ENCODE assay signal across 27 cellular contexts in genomic region chr20:52921300-52921699, GRCh38. TPM values are rescaled to one million over a fixed set of nuclear protein-coding genes. Genes with fewer than 3 reads are reported as not detected.
DNase-seq lines count a peak whose midpoint lies in the region; ATAC-seq, FAIRE-seq and TF ChIP-seq lines count a peak whose summit lies in the region.
"Had no signal": no experiment of that assay in that cellular context is flagged by ENCODE, and none has a peak within 500 bp of the region (broad histone marks: within the 10 kb centered on the region; RNA-seq: fewer than 3 reads in every experiment).

No MANE protein-coding gene starts in this region.

- H3K4me3 ChIP-seq in HepG2 (replicated peaks in 1 of 3; ENCODE audit: insufficient read depth in 1 of 3, low read depth in 2 of 3, low read length in 3 of 3) (no peak overlapping the region), right lobe of liver (no peak overlapping the region), K562 (no peak overlapping the region)
- H3K4me3 ChIP-seq: BLaER1 had no signal

- intact Hi-C loops in HepG2 (cut with micrococcal nuclease; ENCODE audit: unreplicated experiment) (no loop called here), right lobe of liver (cut with DNase I) (no loop called here), K562 (cut with micrococcal nuclease) (no loop called here)

- no peak overlapping the region for H2AFZ ChIP-seq in HepG2 (ENCODE audit: low read length)
- H2AFZ ChIP-seq in K562 (ENCODE audit: low read depth, low read length), result no peak overlapping the region

- POLR2A ChIA-PET in HepG2 (lab: Yijun Ruan, JAX), result no interaction called here
- POLR2A ChIA-PET in K562 (lab: Yijun Ruan, JAX), result no interaction called here

- no peak overlapping the region for H3K4me2 ChIP-seq in HepG2 (ENCODE audit: low read depth, low read length)
- no peak overlapping the region for H3K4me2 ChIP-seq in K562 (ENCODE audit: insufficient read depth, low read length)
- H3K4me2 ChIP-seq: BLaER1 had no signal

- peak overlapping the region; percentile 78 for H3K27ac Mint-ChIP-seq in progenitor cell of endocrine pancreas
- H3K27ac Mint-ChIP-seq: B cell; CD4-positive, CD25-positive, alpha-beta regulatory T cell; CD8-positive, alpha-beta T cell had no signal

- no peak for DNase-seq in HepG2 (ENCODE audit: low spot score)
- no peak for DNase-seq in right lobe of liver
- DNase-seq in K562 (ENCODE audit: extremely low read depth in 1 of 4, low spot score in 3 of 4), result no peak
- no peak for DNase-seq in progenitor cell of endocrine pancreas (ENCODE audit: low spot score, unreplicated experiment)
- no peak for DNase-seq in DMS114 treated with DMSO at 0.1 percent for 48 hours (lab: John Stamatoyannopoulos, UW; ENCODE audit: unreplicated experiment)
- no peak for DNase-seq in urothelium cell line (ENCODE audit: low spot score)
- DNase-seq: Caco-2; CD4-positive, CD25-positive, alpha-beta regulatory T cell; CD8-positive, alpha-beta T cell; DMS 273 treated with DMSO at 0.1 percent for 48 hours; DMS53; DMS79 treated with DMSO at 0.1 percent for 48 hours; GF-D8; H7; HCEC 1CT had no signal

- H3K9ac ChIP-seq in HepG2 (ENCODE audit: insufficient read depth, low read depth, low read length), result no peak overlapping the region
- H3K9ac ChIP-seq in K562 (ENCODE audit: insufficient read depth in 1 of 2, low read depth in 2 of 2, low read length in 2 of 2), result no peak overlapping the region
- H3K9ac ChIP-seq: BLaER1 had no signal

- H3K27ac ChIP-seq in HepG2 (ENCODE audit: extremely low read length, insufficient read depth, low read length) (no peak overlapping the region), right lobe of liver (no peak overlapping the region), K562 (ENCODE audit: extremely low read depth, low read depth, low read length) (no peak overlapping the region)
- H3K27ac ChIP-seq: 22Rv1, BLaER1, C4-2B had no signal

- WGBS in HepG2 (ENCODE audit: low lambda C conversion rate), result 78% methylated on average over 8 of the region's 8 CpGs
- WGBS in right lobe of liver (ENCODE audit: insufficient coverage, low coverage, low lambda C conversion rate, missing lambda C conversion rate), result 80% methylated on average over 8 of the region's 8 CpGs
- 1% methylated on average over 8 of the region's 8 CpGs for WGBS in K562 (ENCODE audit: insufficient coverage, low coverage, missing lambda C conversion rate)

- H3K27me3 ChIP-seq in HepG2 (ENCODE audit: control insufficient read depth in 1 of 2, insufficient read depth in 2 of 2, low read length in 2 of 2) (no peaks in the 10 kb centered on the region), right lobe of liver (no peaks in the 10 kb centered on the region), K562 (ENCODE audit: control insufficient read depth in 2 of 2, insufficient read depth in 2 of 2, low read length in 2 of 2) (peaks cover 0 to 7% of the 10 kb centered on the region in 2 experiments; a peak in 1 of 5 replicates)
- H3K27me3 ChIP-seq: BLaER1 had no signal

- no peak overlapping the region for H3K4me3 Mint-ChIP-seq in progenitor cell of endocrine pancreas (ENCODE audit: low read depth)
- H3K4me3 Mint-ChIP-seq: B cell; CD4-positive, CD25-positive, alpha-beta regulatory T cell; CD8-positive, alpha-beta T cell had no signal

- no peak for FAIRE-seq in HepG2 (lab: Jason Lieb, UNC)
- FAIRE-seq in K562 (lab: Jason Lieb, UNC), result no peak
- FAIRE-seq in urothelium cell line (lab: Jason Lieb, UNC), result no peak
- FAIRE-seq: A204.1, D721Med, GM12891, GM18507, H1 had no signal

- peaks cover 22% of the 10 kb centered on the region for H3K4me1 Mint-ChIP-seq in progenitor cell of endocrine pancreas (ENCODE audit: low read depth)
- H3K4me1 Mint-ChIP-seq: B cell; CD4-positive, CD25-positive, alpha-beta regulatory T cell had no signal

- H3K36me3 Mint-ChIP-seq in progenitor cell of endocrine pancreas (ENCODE audit: insufficient read depth), result no peaks in the 10 kb centered on the region
- H3K36me3 Mint-ChIP-seq: CD4-positive, CD25-positive, alpha-beta regulatory T cell; CD8-positive, alpha-beta T cell had no signal

- TF ChIP-seq RAD21 in HepG2 (CRISPR knock-in tag; IDR thresholded peaks at IDR 0.05) (no peak), K562 (CRISPR knock-in tag; conservative IDR thresholded peaks at IDR 0.05 in 1 of 2, IDR thresholded peaks at IDR 0.05 in 1 of 2) (no peak)

- no peaks in the 10 kb centered on the region for H3K9me3 Mint-ChIP-seq in progenitor cell of endocrine pancreas (ENCODE audit: low read depth)
- H3K9me3 Mint-ChIP-seq: CD8-positive, alpha-beta T cell had no signal

- TF ChIP-seq CTCF in HepG2 (CRISPR knock-in tag; IDR thresholded peaks at IDR 0.05) (no peak), right lobe of liver (IDR thresholded peaks at IDR 0.05) (no peak), K562 (IDR thresholded peaks at IDR 0.05 in 2 of 3, conservative IDR thresholded peaks at IDR 0.05 in 1 of 3; ENCODE audit: insufficient read depth in 2 of 3, low read depth in 1 of 3, low read length in 3 of 3) (no peak), progenitor cell of endocrine pancreas (IDR thresholded peaks at IDR 0.05; ENCODE audit: unreplicated experiment) (no peak)

- in situ Hi-C loops in HepG2 (cut with HindIII; ENCODE audit: extremely low pct_ligation_motif_present, low pct_unique_long_range_greater_than_20kb), result no loop called here
- in situ Hi-C loops in K562 (cut with MboI), result no loop called here

- no peaks in the 10 kb centered on the region for H3K36me3 ChIP-seq in HepG2 (replicated peaks in 1 of 2; ENCODE audit: control insufficient read depth in 1 of 2, insufficient read depth in 2 of 2, low read length in 2 of 2)
- H3K36me3 ChIP-seq in right lobe of liver, result no peaks in the 10 kb centered on the region
- no peaks in the 10 kb centered on the region for H3K36me3 ChIP-seq in K562 (ENCODE audit: control insufficient read depth, insufficient read depth, low read length)
- H3K36me3 ChIP-seq: BLaER1 had no signal

- no peak for ATAC-seq in HepG2
- ATAC-seq in right lobe of liver, result no peak
- ATAC-seq in K562, result no peak
- ATAC-seq in SK-N-SH treated with all-trans-retinoic acid at 6 μM for 48 hours, result no peak
- ATAC-seq: CD8-positive, alpha-beta T cell had no signal

- no peaks in the 10 kb centered on the region for H3K79me2 ChIP-seq in HepG2 (ENCODE audit: insufficient read depth, low read length)
- no peaks in the 10 kb centered on the region for H3K79me2 ChIP-seq in K562 (ENCODE audit: control insufficient read depth, insufficient read depth, low read length)

- CTCF ChIA-PET in HepG2 (lab: Yijun Ruan, JAX; ENCODE audit: low intra/inter-chr PET ratio, low total read pairs), result no interaction called here
- CTCF ChIA-PET in K562 (lab: Yijun Ruan, JAX; ENCODE audit: low intra/inter-chr PET ratio), result no interaction called here

- BruUV-seq in HepG2 (replicated peaks; lab: Mats Ljungman, UMichigan), result no TSS peak
- BruUV-seq in K562 (replicated peaks; lab: Mats Ljungman, UMichigan), result no TSS peak

- H3K9me1 ChIP-seq in K562 (ENCODE audit: control insufficient read depth, insufficient read depth, low read length), result no peaks in the 10 kb centered on the region

- H3K27me3 Mint-ChIP-seq in progenitor cell of endocrine pancreas, result no peaks in the 10 kb centered on the region

- TF ChIP-seq EP300 in HepG2 (IDR thresholded peaks at IDR 0.05; ENCODE audit: low read depth in 2 of 2, low read length in 2 of 2) (no peak), HepG2 (CRISPR knock-in tag; IDR thresholded peaks at IDR 0.05; ENCODE audit: borderline replicate concordance) (no peak), K562 (IDR thresholded peaks at IDR 0.05; ENCODE audit: low read length) (no peak)

- TF ChIP-seq POLR2A in HepG2 (IDR thresholded peaks at IDR 0.05; ENCODE audit: insufficient read depth in 1 of 2, low read depth in 2 of 2, low read length in 2 of 2) (no peak), right lobe of liver (IDR thresholded peaks at IDR 0.05) (no peak), K562 (conservative IDR thresholded peaks at IDR 0.05) (no peak)

- peaks cover 52% of the 10 kb centered on the region for H3K4me1 ChIP-seq in HepG2 (ENCODE audit: insufficient read depth, low read length)
- peaks cover 0 to 6% (median 0%) of the 10 kb centered on the region in 4 donors for H3K4me1 ChIP-seq in right lobe of liver
- H3K4me1 ChIP-seq in K562 (replicated peaks in 1 of 2; ENCODE audit: control insufficient read depth in 2 of 2, insufficient read depth in 2 of 2, low read length in 2 of 2), result no peaks in the 10 kb centered on the region
- H3K4me1 ChIP-seq: BLaER1 had no signal

- peaks cover 6% of the 10 kb centered on the region for H3K9me3 ChIP-seq in HepG2 (ENCODE audit: low read length)
- no peaks in the 10 kb centered on the region for H3K9me3 ChIP-seq in right lobe of liver
- H3K9me3 ChIP-seq in K562 (replicated peaks; ENCODE audit: control insufficient read depth, insufficient read depth, low read depth, low read length), result no peaks in the 10 kb centered on the region
- H3K9me3 ChIP-seq: BLaER1 had no signal

- no peaks in the 10 kb centered on the region for H4K20me1 ChIP-seq in HepG2 (ENCODE audit: insufficient read depth, low read length)
- no peaks in the 10 kb centered on the region for H4K20me1 ChIP-seq in K562 (replicated peaks; ENCODE audit: control insufficient read depth, insufficient read depth, low read length)
- H4K20me1 ChIP-seq: BLaER1 had no signal

RNA-seq across cellular contexts. Expression of gene TSHZ2, which starts 50.9 kb away (rescaled TPM):
- total RNA-seq in HepG2 (2016; rRNA removed; fragmentation: Illumina TruSeq; extraction: Trizol) (not detected in 2 replicates), right lobe of liver (10 to 100 TPM; 14.2 to 28.1 (median 21.0) TPM), K562 (2014; rRNA removed) (0.05 TPM in 1 of 2 replicates, not detected in the other), K562 (2014; rRNA removed; fragmentation: Illumina TruSeq; extraction: Trizol) (not detected in 2 replicates), K562 (2015; rRNA removed; fragmentation: Illumina TruSeq; extraction: Trizol) (0.07 TPM in 1 of 2 replicates, not detected in the other), K562 (2021) (0.11 and 0.20 TPM in 2 replicates), progenitor cell of endocrine pancreas (22.9 and 24.1 TPM in 2 replicates)
- under 0.01 TPM in 1 of 2 replicates, not detected in the other for total RNA-seq in HepG2 (2016; cell fraction: cytosol; rRNA removed; fragmentation: Illumina TruSeq; extraction: Trizol; ENCODE audit: low read depth)
- not detected in 2 replicates for total RNA-seq in HepG2 (2016; cell fraction: insoluble cytoplasmic fraction; rRNA removed; fragmentation: Illumina TruSeq; extraction: Trizol)
- total RNA-seq in HepG2 (2016; cell fraction: membrane; rRNA removed; fragmentation: Illumina TruSeq; extraction: Trizol), result not detected in 2 replicates
- not detected in 2 replicates for total RNA-seq in HepG2 (2016; cell fraction: nucleus; rRNA removed; fragmentation: Illumina TruSeq; extraction: Trizol)
- polyA plus RNA-seq in HepG2 (2011; rRNA removed) (0.01 and 0.13 TPM in 2 replicates), K562 (2011; rRNA removed) (not detected in 2 replicates), K562 (2014; fragmentation: Illumina TruSeq; extraction: Trizol) (0.03 TPM in 1 of 2 replicates, not detected in the other), K562 (2014; fragmentation: Nextera tagmentation; extraction: Ambion mirVana) (under 1 TPM in 1 of 2 experiments, not detected in 1; 0.03 TPM), K562 (2014; rRNA removed) (0.01 TPM in 1 of 2 replicates, not detected in the other)
- polyA plus RNA-seq in HepG2 (2011; cell fraction: cytosol; rRNA removed), result 0.01 and 0.13 TPM in 2 replicates
- 0.13 and 0.55 TPM in 2 replicates for polyA plus RNA-seq in HepG2 (2011; cell fraction: nucleus; rRNA removed)
- 0.21 and 0.42 TPM in 2 replicates for polyA plus RNA-seq in HepG2 (2012)
- polyA plus RNA-seq in HepG2 (2016; cell fraction: cytosol; fragmentation: Illumina TruSeq; extraction: Trizol; ENCODE audit: low read depth), result not detected in 2 replicates
- polyA plus RNA-seq in HepG2 (2016; cell fraction: insoluble cytoplasmic fraction; fragmentation: Illumina TruSeq; extraction: Trizol; ENCODE audit: low read depth), result 0.08 TPM in 1 of 2 replicates, not detected in the other
- polyA plus RNA-seq in HepG2 (2016; cell fraction: membrane; fragmentation: Illumina TruSeq; extraction: Trizol; ENCODE audit: low read depth), result not detected in 2 replicates
- not detected in 2 replicates for polyA plus RNA-seq in HepG2 (2016; cell fraction: nucleus; fragmentation: Illumina TruSeq; extraction: Trizol; ENCODE audit: insufficient read depth, low read depth)
- polyA minus RNA-seq in HepG2 (2011; rRNA and poly(A)+ RNA removed; ENCODE audit: low replicate concordance), result 0.32 and 3.2 TPM in 2 replicates
- 0.18 and 0.30 TPM in 2 replicates for polyA minus RNA-seq in HepG2 (2011; cell fraction: cytosol; rRNA and poly(A)+ RNA removed)
- polyA minus RNA-seq in HepG2 (2011; cell fraction: nucleus; rRNA and poly(A)+ RNA removed), result 0.52 and 1.7 TPM in 2 replicates
- 0.12 and 0.23 TPM in 2 replicates for total RNA-seq in K562 (2011; cell fraction: chromatin; rRNA removed; ENCODE audit: low replicate concordance)
- 0.17 and 0.26 TPM in 2 replicates for total RNA-seq in K562 (2011; cell fraction: nucleolus; rRNA removed)
- total RNA-seq in K562 (2011; cell fraction: nucleoplasm; rRNA removed), result 0.69 TPM in 1 of 2 replicates, not detected in the other
- not detected in 2 replicates for polyA plus RNA-seq in K562 (2011; cell fraction: cytosol; rRNA removed)
- polyA plus RNA-seq in K562 (2011; cell fraction: nucleus; rRNA removed), result 0.04 TPM in 1 of 2 replicates, not detected in the other
- polyA plus RNA-seq in K562 (2012), result 0.04 and 0.10 TPM in 2 replicates
- not detected in 2 replicates for polyA minus RNA-seq in K562 (2011; rRNA and poly(A)+ RNA removed)
- not detected in 2 replicates for polyA minus RNA-seq in K562 (2011; cell fraction: cytosol; rRNA and poly(A)+ RNA removed)
- polyA minus RNA-seq in K562 (2011; cell fraction: nucleus; rRNA and poly(A)+ RNA removed), result not detected in 2 replicates
- total RNA-seq: G401 had no signal
- polyA plus RNA-seq: AG04450 had no signal

Comparison
In these comparisons a context has a peak if more than half of its experiments do, and no peak if none do; other contexts are left out.
1. RNA of gene TSHZ2, which starts 50.9 kb away (total RNA-seq): 14.2 to 28.1 TPM in right lobe of liver and 22.9 to 24.1 TPM in progenitor cell of endocrine pancreas; 0.05 to 0.69 TPM in K562 and under 0.01 TPM in HepG2; every median in the first group is over 4 times any median in the second.